9 cellular contexts compared by ENCODE assay signal in genomic region chr21:42097860-42098259, GRCh38. TPM values are rescaled to one million over a fixed set of nuclear protein-coding genes. Genes with fewer than 3 reads are reported as not detected.
DNase-seq lines count a peak whose midpoint lies in the region; ATAC-seq and TF ChIP-seq lines count a peak whose summit lies in the region.
"Had no signal": no experiment of that assay in that cellular context is flagged by ENCODE, and none has a peak within 500 bp of the region (broad histone marks: within the 10 kb centered on the region; RNA-seq: fewer than 3 reads in every experiment).

No MANE protein-coding gene starts in this region.

- H3K27ac ChIP-seq in left lung, result peak overlapping the region in 1 of 2 donors; percentile 45
- H3K27ac ChIP-seq in aorta (ENCODE audit: low read depth in 1 of 2, low read length in 2 of 2), result peak overlapping the region; percentile 85 to 91

- H3K27me3 ChIP-seq in left lung (peaks cover 0 to 8% of the 10 kb centered on the region in 2 donors), aorta (ENCODE audit: control insufficient read depth in 1 of 2, insufficient read depth in 2 of 2, low read length in 1 of 2) (no peaks in the 10 kb centered on the region)

- H3K36me3 ChIP-seq in left lung, result no peaks in the 10 kb centered on the region
- H3K36me3 ChIP-seq in aorta (ENCODE audit: control insufficient read depth in 1 of 2, insufficient read depth in 2 of 2, low read length in 1 of 2), result no peaks in the 10 kb centered on the region

- H3K4me1 ChIP-seq in left lung (peaks cover 0 to 12% of the 10 kb centered on the region in 2 donors), aorta (ENCODE audit: control insufficient read depth in 1 of 2, insufficient read depth in 2 of 2, low read length in 2 of 2) (peaks cover 5 to 8% of the 10 kb centered on the region in 2 donors)

- peaks cover 4 to 21% (median 14%) of the 10 kb centered on the region in 5 experiments for H3K9me3 Mint-ChIP-seq in brain

- intact Hi-C loops in left lung (cut with DNase I), result no loop called here
- intact Hi-C loops in aorta (cut with DNase I), result loop anchor here in 1 of 2 donors (2.0 to 10.0 kb wide), 2 partner anchors 139 to 483 kb away; no protein-coding TSS in a partner anchor

- H3K4me3 Mint-ChIP-seq in brain, result peak overlapping the region in 1 of 5 experiments; percentile 8
- H3K4me3 Mint-ChIP-seq: naive B cell had no signal

- H3K27ac Mint-ChIP-seq in brain, result peak overlapping the region; percentile 83 to 98 (median 96)

- H3K9me3 ChIP-seq in left lung (peaks cover 0 to 6% of the 10 kb centered on the region in 2 donors), aorta (ENCODE audit: control insufficient read depth, low read length) (no peaks in the 10 kb centered on the region)

- H3K4me1 Mint-ChIP-seq in brain, result peaks cover 21% of the 10 kb centered on the region

- H3K27me3 Mint-ChIP-seq in brain, result peaks cover 6% of the 10 kb centered on the region

- H3K4me3 ChIP-seq in left lung (no peak overlapping the region), aorta (ENCODE audit: low read length in 2 of 2) (no peak overlapping the region)

- no peak for TF ChIP-seq CTCF in brain (conservative IDR thresholded peaks at IDR 0.05)
- TF ChIP-seq CTCF in left lung (IDR thresholded peaks at IDR 0.05), result no peak

- WGBS in aorta, 2 donors, result 4 to 5% methylated on average over 8 of the region's 8 CpGs

- H3K36me3 Mint-ChIP-seq in brain, result peaks cover 4% of the 10 kb centered on the region

- peak; percentile 74 for DNase-seq in DMS79 treated with DMSO at 0.1 percent for 48 hours (lab: John Stamatoyannopoulos, UW)
- peak; percentile 79 for DNase-seq in NCI-H2029 treated with DMSO at 0.1 percent for 48 hours (lab: John Stamatoyannopoulos, UW)
- DNase-seq in left lung, result peak; percentile 39 to 74
- DNase-seq in aorta, result peak in 1 of 2 donors; percentile 89
- DNase-seq: naive B cell had no signal

- ATAC-seq in left lung, result peak; percentile 97
- peak; percentile 81 for ATAC-seq in aorta (ENCODE audit: low FRiP score)
- ATAC-seq in GM19023 (IDR thresholded peaks at IDR 0.05; ENCODE audit: unreplicated experiment), result no peak
- no peak for ATAC-seq in HG03135 (IDR thresholded peaks at IDR 0.05; ENCODE audit: unreplicated experiment)
- ATAC-seq in GM18502 (IDR thresholded peaks at IDR 0.05; ENCODE audit: poor library complexity, unreplicated experiment), result no peak

RNA-seq across cellular contexts. Expression of gene UMODL1, which starts 26.7 kb away (rescaled TPM):
- polyA plus RNA-seq in brain (ENCODE audit: insufficient read depth, low read depth, low replicate concordance) (3.3 TPM), aorta (not detected)
- total RNA-seq in left lung (under 1 TPM in 1 of 2 donors, not detected in 1; 0.10 TPM), aorta (under 1 TPM in 1 of 2 donors, not detected in 1; 0.45 TPM)

Comparison
In these comparisons a context has a peak if more than half of its experiments do, and no peak if none do; other contexts are left out.
1. ATAC-seq: peak in left lung (single experiment) and aorta (single experiment); none in GM19023 (single experiment), HG03135 (single experiment) and GM18502 (single experiment).